In genomic region chr1:185595835-185596667, GRCh38 we compare ENCODE assay signal across 8 cellular contexts.
DNase-seq lines count a peak whose midpoint lies in the region; ATAC-seq lines count a peak whose summit lies in the region.

No MANE protein-coding gene starts in this region.

- no peak overlapping the region for H3K27ac Mint-ChIP-seq in activated naive CD8-positive, alpha-beta T cell treated with anti-CD3 and anti-CD28 coated beads for 36 hours

- ATAC-seq in GM21447 (IDR thresholded peaks at IDR 0.05; ENCODE audit: unreplicated experiment): peak; percentile 86

- no peaks in the 10 kb centered on the region for H3K36me3 Mint-ChIP-seq in activated naive CD8-positive, alpha-beta T cell treated with anti-CD3 and anti-CD28 coated beads for 36 hours

- peaks cover 4% of the 10 kb centered on the region for H3K9me3 Mint-ChIP-seq in activated naive CD8-positive, alpha-beta T cell treated with anti-CD3 and anti-CD28 coated beads for 36 hours

- no peak overlapping the region for H3K4me3 ChIP-seq in SK-N-MC

- no peak overlapping the region for H3K4me3 Mint-ChIP-seq in activated naive CD8-positive, alpha-beta T cell treated with anti-CD3 and anti-CD28 coated beads for 36 hours

- DNase-seq in EH (ENCODE audit: low read depth) (peak; percentile 41), HuH-7 (ENCODE audit: low spot score) (peak; percentile 33), SK-N-MC (ENCODE audit: low read depth, low spot score) (no peak), iPS-NIHi7 (ENCODE audit: extremely low spot score) (peak; percentile 78), GOT3 (lab: John Stamatoyannopoulos, UW) (no peak)
- peak; percentile 24 for DNase-seq in activated naive CD8-positive, alpha-beta T cell treated with anti-CD3 and anti-CD28 coated beads for 36 hours
- peak in 2 of 3 donors; percentile 12 to 45 for DNase-seq in stimulated activated CD4-positive, alpha-beta T cell treated with anti-CD3 and anti-CD28 coated beads, TNF-alpha, amount 100 ng/mL, for 48 hours (ENCODE audit: low read depth in 3 of 3)

- peaks cover 15% of the 10 kb centered on the region for H3K4me1 Mint-ChIP-seq in activated naive CD8-positive, alpha-beta T cell treated with anti-CD3 and anti-CD28 coated beads for 36 hours

- 0 out of 2 replicates have a peak overlapping the region, but pooled peaks have one; percentile 66 for H3K27ac ChIP-seq in SK-N-MC

- H3K9ac ChIP-seq in SK-N-MC (ENCODE audit: insufficient read length): no peak overlapping the region

- no peaks in the 10 kb centered on the region for H3K9me3 ChIP-seq in SK-N-MC (ENCODE audit: low read depth, low read length)

- H3K27me3 Mint-ChIP-seq in activated naive CD8-positive, alpha-beta T cell treated with anti-CD3 and anti-CD28 coated beads for 36 hours: no peaks in the 10 kb centered on the region

- no peaks in the 10 kb centered on the region for H3K36me3 ChIP-seq in SK-N-MC (ENCODE audit: insufficient read depth, low read length)

Comparison
In these comparisons a context has a peak if more than half of its experiments do, and no peak if none do; other contexts are left out.
1. DNase-seq: peak in EH (single experiment), HuH-7 (single experiment), activated naive CD8-positive, alpha-beta T cell treated with anti-CD3 and anti-CD28 coated beads for 36 hours (single experiment), iPS-NIHi7 (single experiment) and stimulated activated CD4-positive, alpha-beta T cell treated with anti-CD3 and anti-CD28 coated beads, TNF-alpha, amount 100 ng/mL, for 48 hours (2 of 3); none in SK-N-MC (single experiment) and GOT3 (single experiment).